19 cellular contexts compared by ENCODE assay signal in genomic region chr7:50364645-50365044, GRCh38.
DNase-seq lines count a peak whose midpoint lies in the region; ATAC-seq and TF ChIP-seq lines count a peak whose summit lies in the region.
"Had no signal": no experiment of that assay in that cellular context is flagged by ENCODE, and none has a peak within 500 bp of the region (broad histone marks: within the 10 kb centered on the region; RNA-seq: fewer than 3 reads in every experiment).

No MANE protein-coding gene starts in this region.

- peak overlapping the region; percentile 100 for H3K27ac Mint-ChIP-seq in activated naive CD4-positive, alpha-beta T cell treated with anti-CD3 and anti-CD28 coated beads for 36 hours
- H3K27ac Mint-ChIP-seq in activated naive CD8-positive, alpha-beta T cell treated with anti-CD3 and anti-CD28 coated beads, Interleukin-2, amount 50 U/mL, for 24 hours: peak overlapping the region; percentile 99
- H3K27ac Mint-ChIP-seq in stimulated activated naive CD8-positive, alpha-beta T cell treated with anti-CD3 and anti-CD28 coated beads, Interleukin-15, amount 100 ng/mL, for 72 hours: peak overlapping the region; percentile 30 to 78
- H3K27ac Mint-ChIP-seq: mesothelial cell of epicardium, T-helper 17 cell had no signal

- H3K27me3 ChIP-seq in heart right ventricle: peaks cover 0 to 35% (median 8%) of the 10 kb centered on the region in 7 donors

- H3K9me3 ChIP-seq in heart right ventricle: peaks cover 0 to 17% (median 4%) of the 10 kb centered on the region in 11 donors
- H3K9me3 ChIP-seq: Caco-2 had no signal

- 83 to 88% methylated on average over 3 of the region's 3 CpGs for WGBS in heart right ventricle, 2 donors

- H3K36me3 Mint-ChIP-seq in activated naive CD4-positive, alpha-beta T cell treated with anti-CD3 and anti-CD28 coated beads for 36 hours (ENCODE audit: low read depth): peaks cover 78% of the 10 kb centered on the region
- H3K36me3 Mint-ChIP-seq in activated naive CD8-positive, alpha-beta T cell treated with anti-CD3 and anti-CD28 coated beads, Interleukin-2, amount 50 U/mL, for 24 hours (ENCODE audit: low read depth): peaks cover 87% of the 10 kb centered on the region
- H3K36me3 Mint-ChIP-seq: mesothelial cell of epicardium had no signal

- CTCF ChIA-PET in activated naive CD4-positive, alpha-beta T cell treated with anti-CD3 and anti-CD28 coated beads for 36 hours (lab: Charles Lee): interaction anchor here (0.7 to 18.5 kb wide), 7 partner anchors 9 to 159 kb away, joined by 3 to 264 read pairs (median 4); no protein-coding TSS in a partner anchor

- H3K27me3 Mint-ChIP-seq in activated naive CD4-positive, alpha-beta T cell treated with anti-CD3 and anti-CD28 coated beads for 36 hours (ENCODE audit: low read depth): no peaks in the 10 kb centered on the region
- H3K27me3 Mint-ChIP-seq in activated naive CD8-positive, alpha-beta T cell treated with anti-CD3 and anti-CD28 coated beads, Interleukin-2, amount 50 U/mL, for 24 hours: no peaks in the 10 kb centered on the region
- no peaks in the 10 kb centered on the region for H3K27me3 Mint-ChIP-seq in stimulated activated naive CD8-positive, alpha-beta T cell treated with anti-CD3 and anti-CD28 coated beads, Interleukin-15, amount 100 ng/mL, for 72 hours
- H3K27me3 Mint-ChIP-seq: T-helper 17 cell had no signal

- peak overlapping the region in 1 of 10 donors; percentile 12 for H3K27ac ChIP-seq in heart right ventricle

- H3K36me3 ChIP-seq in heart right ventricle: peaks cover 0 to 17% (median 0%) of the 10 kb centered on the region in 9 donors

- ATAC-seq in activated naive CD8-positive, alpha-beta T cell treated with anti-CD3 and anti-CD28 coated beads, Interleukin-2, amount 50 U/mL, for 24 hours: no peak
- no peak for ATAC-seq in stimulated activated naive CD8-positive, alpha-beta T cell treated with anti-CD3 and anti-CD28 coated beads, Interleukin-15, amount 100 ng/mL, for 72 hours
- ATAC-seq in heart right ventricle: no peak
- ATAC-seq: GM12878, T-helper 17 cell had no signal

- peaks cover 0 to 36% (median 0%) of the 10 kb centered on the region in 9 donors for H3K4me1 ChIP-seq in heart right ventricle
- H3K4me1 ChIP-seq: Caco-2 had no signal

- no peaks in the 10 kb centered on the region for H3K9me3 Mint-ChIP-seq in activated naive CD4-positive, alpha-beta T cell treated with anti-CD3 and anti-CD28 coated beads for 36 hours
- H3K9me3 Mint-ChIP-seq in activated naive CD8-positive, alpha-beta T cell treated with anti-CD3 and anti-CD28 coated beads, Interleukin-2, amount 50 U/mL, for 24 hours: no peaks in the 10 kb centered on the region
- peaks cover 0 to 5% of the 10 kb centered on the region in 2 donors for H3K9me3 Mint-ChIP-seq in stimulated activated naive CD8-positive, alpha-beta T cell treated with anti-CD3 and anti-CD28 coated beads, Interleukin-15, amount 100 ng/mL, for 72 hours

- no peak for TF ChIP-seq CTCF in heart right ventricle (IDR thresholded peaks at IDR 0.05)

- peaks cover 97% of the 10 kb centered on the region for H3K4me1 Mint-ChIP-seq in activated naive CD4-positive, alpha-beta T cell treated with anti-CD3 and anti-CD28 coated beads for 36 hours (ENCODE audit: low read depth)
- peaks cover 99% of the 10 kb centered on the region for H3K4me1 Mint-ChIP-seq in activated naive CD8-positive, alpha-beta T cell treated with anti-CD3 and anti-CD28 coated beads, Interleukin-2, amount 50 U/mL, for 24 hours
- peaks cover 99% of the 10 kb centered on the region for H3K4me1 Mint-ChIP-seq in stimulated activated naive CD8-positive, alpha-beta T cell treated with anti-CD3 and anti-CD28 coated beads, Interleukin-15, amount 100 ng/mL, for 72 hours

- DNase-seq in activated naive CD4-positive, alpha-beta T cell treated with anti-CD3 and anti-CD28 coated beads for 36 hours: no peak
- DNase-seq in activated naive CD4-positive, alpha-beta T cell treated with Interleukin-2 at 50 U/mL for 16 hours: no peak
- DNase-seq in NCI-H510A treated with DMSO at 0.1 percent for 48 hours (lab: John Stamatoyannopoulos, UW) (peak; percentile 54), NCI-H128 (lab: John Stamatoyannopoulos, UW; ENCODE audit: unreplicated experiment) (no peak), NCI-H82 (lab: John Stamatoyannopoulos, UW) (no peak), heart right ventricle (no peak)
- no peak for DNase-seq in activated naive CD8-positive, alpha-beta T cell treated with anti-CD3 and anti-CD28 coated beads, Interleukin-2, amount 50 U/mL, for 24 hours
- DNase-seq in stimulated activated naive CD8-positive, alpha-beta T cell treated with anti-CD3 and anti-CD28 coated beads, Interleukin-15, amount 100 ng/mL, for 72 hours: no peak
- DNase-seq: activated CD4-positive, CD25-positive, alpha-beta regulatory T cell; Caco-2; cerebellar nuclear complex; islet precursor cell; NCI-H187; NCI-H446 treated with DMSO at 0.1 percent for 48 hours; retina; SHP77; T-helper 17 cell had no signal

- intact Hi-C loops in activated naive CD4-positive, alpha-beta T cell treated with anti-CD3 and anti-CD28 coated beads for 36 hours (cut with micrococcal nuclease): no loop called here
- intact Hi-C loops in heart right ventricle (cut with DNase I): no loop called here

- H3K4me3 Mint-ChIP-seq in activated naive CD4-positive, alpha-beta T cell treated with anti-CD3 and anti-CD28 coated beads for 36 hours: no peak overlapping the region
- no peak overlapping the region for H3K4me3 Mint-ChIP-seq in activated naive CD8-positive, alpha-beta T cell treated with anti-CD3 and anti-CD28 coated beads, Interleukin-2, amount 50 U/mL, for 24 hours
- peak overlapping the region in 1 of 2 donors; percentile 16 for H3K4me3 Mint-ChIP-seq in stimulated activated naive CD8-positive, alpha-beta T cell treated with anti-CD3 and anti-CD28 coated beads, Interleukin-15, amount 100 ng/mL, for 72 hours
- H3K4me3 Mint-ChIP-seq: mesothelial cell of epicardium, T-helper 17 cell had no signal

- H3K4me3 ChIP-seq in heart right ventricle: no peak overlapping the region
- H3K4me3 ChIP-seq: GM12878 had no signal
